ENCODE assay signal across 25 cellular contexts in the genomic region with DNA sequence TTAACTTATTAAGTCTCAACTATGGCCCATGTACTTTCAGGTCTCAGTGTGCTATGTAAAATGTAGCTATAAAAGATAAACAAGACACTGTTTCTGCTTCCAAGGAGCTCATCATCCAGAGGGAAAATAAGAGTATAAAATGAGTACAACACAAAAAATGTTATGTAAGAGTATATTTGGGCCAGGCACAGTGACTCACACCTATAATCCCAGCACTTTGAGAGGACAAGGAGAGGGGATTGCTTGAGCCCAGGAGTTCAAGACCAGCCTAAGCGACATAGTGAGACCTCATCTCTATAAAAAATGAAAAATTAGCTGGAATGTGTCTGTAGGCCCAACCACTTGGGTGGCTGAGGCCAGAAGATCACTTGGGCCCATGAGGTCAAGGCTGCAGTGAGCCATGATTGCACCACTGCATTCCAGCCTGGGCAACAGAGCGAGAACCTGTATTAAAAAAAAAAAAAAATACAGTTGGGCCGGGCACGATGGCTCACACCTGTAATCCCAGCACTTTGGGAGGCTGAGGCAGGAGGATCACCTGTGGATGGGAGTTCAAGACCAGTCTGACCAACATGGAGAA.
"Had no signal": no experiment of that assay in that cellular context is flagged by ENCODE, and none has a peak within 500 bp of the region (broad histone marks: within the 10 kb centered on the region; RNA-seq: fewer than 3 reads in every experiment).

No MANE protein-coding gene starts in this region.

- H2AFZ ChIP-seq: hepatocyte, parathyroid adenoma had no signal

- H3K9me3 Mint-ChIP-seq: central memory CD8-positive, alpha-beta T cell; T-helper 2 cell treated with Interferon-gamma antibody and Interleukin-4, amounts not matched to agents 5 μg/mL and 100 μg/mL, for 36 hours had no signal

- H3K36me3 Mint-ChIP-seq: activated naive CD4-positive, alpha-beta T cell treated with anti-CD3 and anti-CD28 coated beads, Interleukin-2, amount 50 U/mL, for 72 hours had no signal

- H3K4me3 Mint-ChIP-seq: activated CD4-positive, alpha-beta T cell treated with anti-CD3 and anti-CD28 coated beads for 36 hours; activated T-cell treated with anti-CD3 and anti-CD28 coated beads, Interleukin-2, amount 50 U/mL, for 72 hours; central memory CD8-positive, alpha-beta T cell; naive thymus-derived CD4-positive, alpha-beta T cell; T-helper 2 cell treated with Interferon-gamma antibody and Interleukin-4, amounts not matched to agents 5 μg/mL and 100 μg/mL, for 36 hours had no signal

- H3K9me3 ChIP-seq: psoas muscle, thoracic aorta had no signal

- H3K4me1 ChIP-seq: esophagus squamous epithelium, parathyroid adenoma, psoas muscle, right atrium auricular region had no signal

- H3K4me1 Mint-ChIP-seq: activated CD4-positive, alpha-beta T cell treated with anti-CD3 and anti-CD28 coated beads for 36 hours; central memory CD8-positive, alpha-beta T cell; naive thymus-derived CD4-positive, alpha-beta T cell had no signal

- H3K27ac ChIP-seq: esophagus squamous epithelium, gastroesophageal sphincter, hepatocyte, parathyroid adenoma, psoas muscle, right atrium auricular region, thoracic aorta had no signal

- H3K27me3 Mint-ChIP-seq: central memory CD8-positive, alpha-beta T cell had no signal

- H3K4me3 ChIP-seq: esophagus squamous epithelium, gastroesophageal sphincter, hepatocyte, psoas muscle, right atrium auricular region, thoracic aorta had no signal

- H3K27ac Mint-ChIP-seq: activated CD4-positive, alpha-beta T cell treated with anti-CD3 and anti-CD28 coated beads for 36 hours; activated naive CD4-positive, alpha-beta T cell treated with anti-CD3 and anti-CD28 coated beads, Interleukin-2, amount 50 U/mL, for 72 hours; activated T-cell treated with anti-CD3 and anti-CD28 coated beads, Interleukin-2, amount 50 U/mL, for 72 hours; naive thymus-derived CD4-positive, alpha-beta T cell; T-helper 2 cell treated with Interferon-gamma antibody and Interleukin-4, amounts not matched to agents 5 μg/mL and 100 μg/mL, for 36 hours had no signal

- H3K36me3 ChIP-seq: esophagus squamous epithelium, gastroesophageal sphincter, right atrium auricular region, thoracic aorta had no signal

- H3K27me3 ChIP-seq: esophagus squamous epithelium, gastroesophageal sphincter, hepatocyte, right atrium auricular region had no signal

- ATAC-seq: activated CD4-positive, alpha-beta T cell treated with anti-CD3 and anti-CD28 coated beads for 36 hours; activated naive CD4-positive, alpha-beta T cell treated with anti-CD3 and anti-CD28 coated beads, Interleukin-2, amount 50 U/mL, for 72 hours; activated T-cell treated with anti-CD3 and anti-CD28 coated beads, Interleukin-2, amount 50 U/mL, for 72 hours; gastroesophageal sphincter; left cardiac atrium; left ventricle myocardium superior; naive thymus-derived CD4-positive, alpha-beta T cell; psoas muscle; stimulated activated naive CD8-positive, alpha-beta T cell treated with anti-CD3 and anti-CD28 coated beads, Interleukin-15, Interleukin-2, amounts not matched to agents 100 U/mL and 50 U/mL, for 24 hours had no signal

- H3K4me2 ChIP-seq: hepatocyte had no signal

- H3K9ac ChIP-seq: parathyroid adenoma had no signal

- DNase-seq: activated CD4-positive, alpha-beta T cell treated with anti-CD3 and anti-CD28 coated beads for 36 hours; activated CD4-positive, CD25-positive, alpha-beta regulatory T cell; activated naive CD4-positive, alpha-beta T cell; activated T-cell treated with anti-CD3 and anti-CD28 coated beads for 4 hours; activated T-cell treated with anti-CD3 and anti-CD28 coated beads, Interleukin-2, amount 50 U/mL, for 72 hours; dermis blood vessel endothelial cell; effector CD4-positive, alpha-beta T cell; esophagus squamous epithelium; left cardiac atrium; left ventricle myocardium superior; midbrain; naive thymus-derived CD4-positive, alpha-beta T cell; psoas muscle; stimulated activated CD4-positive, alpha-beta T cell treated with anti-CD3 and anti-CD28 coated beads, Interleukin-2, amount 100 ng/mL, for 48 hours; stimulated activated naive CD8-positive, alpha-beta T cell treated with anti-CD3 and anti-CD28 coated beads, Interleukin-15, Interleukin-2, amounts not matched to agents 100 U/mL and 50 U/mL, for 24 hours; T-helper 1 cell; trophoblast cell had no signal

- H3K79me2 ChIP-seq: hepatocyte, parathyroid adenoma had no signal
